Comparison of ENCODE assay signal across 9 cellular contexts in the genomic region with DNA sequence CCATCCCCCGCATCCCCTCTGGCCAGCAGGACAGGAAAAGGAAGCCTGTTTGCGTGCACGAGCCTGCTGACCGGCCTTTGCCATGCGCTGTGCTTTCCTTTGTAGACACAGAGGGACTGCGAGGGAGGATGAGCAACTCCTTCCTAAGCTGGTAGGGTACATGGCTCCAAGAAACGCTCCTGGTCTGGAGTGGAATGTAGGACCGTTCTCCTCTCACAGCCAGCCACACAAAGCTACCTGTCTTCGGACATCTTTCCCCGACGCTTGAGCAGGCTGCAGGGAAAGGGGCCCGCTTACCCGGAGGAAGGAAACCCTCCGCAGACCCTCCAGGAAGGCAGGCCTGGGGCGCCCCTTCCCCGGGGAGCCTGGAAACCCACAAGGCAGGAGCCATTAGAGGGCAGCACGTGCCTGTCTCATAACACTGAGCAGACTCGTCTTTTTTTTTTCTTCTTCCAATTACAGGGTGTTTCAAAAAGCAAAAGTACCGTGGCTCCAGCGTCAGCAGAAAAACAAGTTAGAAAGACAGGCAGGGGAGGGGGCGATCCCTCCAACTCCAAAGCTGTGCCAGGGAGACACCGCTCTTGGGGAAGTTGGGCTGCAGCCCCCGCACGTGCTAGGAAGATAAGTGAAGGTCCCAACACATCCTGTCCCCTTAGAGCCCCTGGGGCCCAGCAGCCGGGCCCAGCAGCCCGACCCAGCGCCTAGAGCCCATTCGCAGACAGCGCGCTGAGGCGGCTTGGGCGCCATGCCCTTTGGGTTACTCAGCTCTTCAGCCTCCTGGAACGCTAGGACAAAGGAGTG.
DNase-seq lines count a peak whose midpoint lies in the region; ATAC-seq and TF ChIP-seq lines count a peak whose summit lies in the region.
"Had no signal": no experiment of that assay in that cellular context is flagged by ENCODE, and none has a peak within 500 bp of the region (broad histone marks: within the 10 kb centered on the region; RNA-seq: fewer than 3 reads in every experiment).

No MANE protein-coding gene starts in this region.

- H3K27me3 ChIP-seq in CD4-positive, CD25-positive, alpha-beta regulatory T cell (ENCODE audit: control insufficient read depth, insufficient read depth, low read length): peaks cover 4% of the 10 kb centered on the region
- H3K27me3 ChIP-seq in mucosa of stomach (ENCODE audit: control insufficient read depth, insufficient read depth, low read length): no peaks in the 10 kb centered on the region
- H3K27me3 ChIP-seq: SJSA1 had no signal

- H3K9me3 ChIP-seq in CD4-positive, CD25-positive, alpha-beta regulatory T cell (ENCODE audit: control insufficient read depth in 2 of 2, low read length in 2 of 2): no peaks in the 10 kb centered on the region
- no peaks in the 10 kb centered on the region for H3K9me3 ChIP-seq in HEK293 (ENCODE audit: control insufficient read depth, insufficient read depth, low read depth, low read length)
- no peaks in the 10 kb centered on the region for H3K9me3 ChIP-seq in mucosa of stomach (ENCODE audit: control insufficient read depth, low read length)
- H3K9me3 ChIP-seq: SJSA1 had no signal

- DNase-seq in CD4-positive, CD25-positive, alpha-beta regulatory T cell: peak; percentile 7 to 50 (median 44)
- peak; percentile 46 for DNase-seq in NOMO-1 treated with dmso at 0.1 percent for 144 hours (lab: John Stamatoyannopoulos, UW; ENCODE audit: unreplicated experiment)
- DNase-seq in activated T-cell treated with anti-CD3 and anti-CD28 coated beads for 48 hours (ENCODE audit: low read depth): peak; percentile 39
- DNase-seq in erythroblast (lab: John Stamatoyannopoulos, UW): peak; percentile 81 to 82
- peak; percentile 26 for DNase-seq in stimulated activated naive CD4-positive, alpha-beta T cell treated with Interleukin-2 at 50 U/mL for 16 hours (lab: John Stamatoyannopoulos, UW)
- DNase-seq in DMS153 treated with DMSO at 0.1 percent for 48 hours (lab: John Stamatoyannopoulos, UW; ENCODE audit: unreplicated experiment): no peak

- H3K9ac ChIP-seq in mucosa of stomach (ENCODE audit: low read length): peak overlapping the region; percentile 79

- H3K36me3 Mint-ChIP-seq in CD4-positive, CD25-positive, alpha-beta regulatory T cell: no peaks in the 10 kb centered on the region

- peak overlapping the region in 2 of 4 donors; percentile 71 to 80 for H3K4me3 Mint-ChIP-seq in CD4-positive, CD25-positive, alpha-beta regulatory T cell

- no peak overlapping the region for H3K4me3 ChIP-seq in CD4-positive, CD25-positive, alpha-beta regulatory T cell (ENCODE audit: low read depth, low read length)
- no peak overlapping the region for H3K4me3 ChIP-seq in HEK293 (ENCODE audit: low read depth, low read length)
- H3K4me3 ChIP-seq in mucosa of stomach (ENCODE audit: low read length): peak overlapping the region; percentile 59
- H3K4me3 ChIP-seq: SJSA1 had no signal

- peaks cover 0 to 8% (median 1%) of the 10 kb centered on the region in 4 donors for H3K4me1 Mint-ChIP-seq in CD4-positive, CD25-positive, alpha-beta regulatory T cell

- peak overlapping the region; percentile 2 to 66 (median 62) for H3K27ac Mint-ChIP-seq in CD4-positive, CD25-positive, alpha-beta regulatory T cell

- POLR2A ChIA-PET in HEK293 (lab: Yijun Ruan, JAX): no interaction called here

- H3K4me1 ChIP-seq in CD4-positive, CD25-positive, alpha-beta regulatory T cell (ENCODE audit: control insufficient read depth, insufficient read depth, low read length, poor library complexity, severe bottlenecking): peaks cover 3% of the 10 kb centered on the region
- no peaks in the 10 kb centered on the region for H3K4me1 ChIP-seq in HEK293 (ENCODE audit: control insufficient read depth, insufficient read depth, low read length)
- peaks cover 41% of the 10 kb centered on the region for H3K4me1 ChIP-seq in mucosa of stomach (ENCODE audit: control insufficient read depth, insufficient read depth, low read length)

- CTCF ChIA-PET in HEK293 (lab: Yijun Ruan, JAX): interaction anchor here (0.6 to 8.1 kb wide), 26 partner anchors 11 to 908 kb away, joined by 3 to 65 read pairs (median 4); partner anchors contain the start of genes CAGE1 and RIOK1

- peak; percentile 37; the same call in 1 of the 2 replicates for TF ChIP-seq CTCF in HEK293 (tag by site-specific recombination; IDR thresholded peaks at IDR 0.05)

- peak; percentile 43 to 71 for ATAC-seq in CD4-positive, CD25-positive, alpha-beta regulatory T cell (ENCODE audit: low read depth in 2 of 2)

- no peaks in the 10 kb centered on the region for H3K36me3 ChIP-seq in CD4-positive, CD25-positive, alpha-beta regulatory T cell (ENCODE audit: control insufficient read depth, insufficient read depth, low read length)
- no peaks in the 10 kb centered on the region for H3K36me3 ChIP-seq in HEK293 (ENCODE audit: control insufficient read depth in 2 of 2, insufficient read depth in 1 of 2, low read length in 2 of 2)
- no peaks in the 10 kb centered on the region for H3K36me3 ChIP-seq in mucosa of stomach (ENCODE audit: control insufficient read depth, insufficient read depth, low read length)
- H3K36me3 ChIP-seq: SJSA1 had no signal

- no peaks in the 10 kb centered on the region for H3K9me3 Mint-ChIP-seq in CD4-positive, CD25-positive, alpha-beta regulatory T cell

- TF ChIP-seq POLR2A in erythroblast (IDR thresholded peaks at IDR 0.05; ENCODE audit: low read length): no peak

- H3K27ac ChIP-seq in CD4-positive, CD25-positive, alpha-beta regulatory T cell (ENCODE audit: insufficient read depth, low read length, poor library complexity, severe bottlenecking): no peak overlapping the region
- no peak overlapping the region for H3K27ac ChIP-seq in HEK293 (ENCODE audit: extremely low read depth, low read depth, low read length)
- H3K27ac ChIP-seq: SJSA1 had no signal

- peaks cover 41% of the 10 kb centered on the region for H3K27me3 Mint-ChIP-seq in CD4-positive, CD25-positive, alpha-beta regulatory T cell

TF ChIP-seq in HEK293, 187 proteins besides CTCF, POLR2A, EP300 and RAD21:
- TF ChIP-seq INSM2 (tag by site-specific recombination; IDR thresholded peaks at IDR 0.05): no peak
- no peak for TF ChIP-seq KLF10 (tag by site-specific recombination; IDR thresholded peaks at IDR 0.05)
- no peak for TF ChIP-seq ZNF146 (tag by site-specific recombination; IDR thresholded peaks at IDR 0.05)
- peak; percentile 83 for TF ChIP-seq ZNF654 (tag by site-specific recombination; IDR thresholded peaks at IDR 0.05; ENCODE audit: low read depth)
- 0 out of 2 replicates have a peak, but pooled peaks have one; percentile 24 for TF ChIP-seq ZNF660 (tag by site-specific recombination; IDR thresholded peaks at IDR 0.05)
- no peak for TF ChIP-seq BCL11B (tag by site-specific recombination; IDR thresholded peaks at IDR 0.05; ENCODE audit: low read depth)
- peak; percentile 30; the same call in 1 of the 2 replicates for TF ChIP-seq ZNF335 (tag by site-specific recombination; conservative IDR thresholded peaks at IDR 0.05)
- TF ChIP-seq ZNF362 (tag by site-specific recombination; IDR thresholded peaks at IDR 0.05): peak; percentile 52; the same call in 1 of the 2 replicates
- peak; percentile 99 for TF ChIP-seq PRDM4 (tag by site-specific recombination; IDR thresholded peaks at IDR 0.05)
- TF ChIP-seq REPIN1 (tag by site-specific recombination; IDR thresholded peaks at IDR 0.05; ENCODE audit: low read depth): no peak
- TF ChIP-seq ZSCAN30 (tag by site-specific recombination; IDR thresholded peaks at IDR 0.05): 0 out of 2 replicates have a peak, but pooled peaks have one; percentile 13
- TF ChIP-seq ZBTB21 (tag by site-specific recombination; IDR thresholded peaks at IDR 0.05): no peak
- TF ChIP-seq ZNF274 (IDR thresholded peaks at IDR 0.05; ENCODE audit: low read length): no peak
- TF ChIP-seq ZNF274 (tag by site-specific recombination; IDR thresholded peaks at IDR 0.05; ENCODE audit: borderline replicate concordance): no peak
- no peak for TF ChIP-seq ZNF112 (tag by site-specific recombination; IDR thresholded peaks at IDR 0.05)
